In the genomic region with DNA sequence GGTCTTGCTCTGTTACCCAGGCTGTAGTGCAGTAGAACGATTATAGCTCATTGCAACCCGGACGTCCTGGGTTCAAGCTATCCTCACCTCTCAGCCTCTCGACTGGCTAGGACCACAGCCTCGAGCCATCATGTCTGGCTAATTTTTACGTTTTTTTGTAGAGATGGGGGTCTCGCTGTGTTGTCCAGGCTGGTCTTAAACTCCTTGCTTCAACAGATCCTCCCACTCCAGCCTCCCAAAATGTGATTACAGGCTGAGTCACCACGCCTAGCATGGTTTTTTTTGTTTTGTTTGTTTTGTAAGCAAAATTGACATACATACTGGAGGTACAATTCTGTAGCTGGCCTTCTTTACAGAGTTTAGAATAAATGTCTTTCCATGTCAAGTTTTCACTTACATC, we compare ENCODE assay signal across 10 cellular contexts. TPM values are rescaled to one million over a fixed set of nuclear protein-coding genes. Genes with fewer than 3 reads are reported as not detected.
A peak's percentile ranks its signal among the peaks of the same experiment; 100 is the strongest.
DNase-seq lines count a peak whose midpoint lies in the region; ATAC-seq and TF ChIP-seq lines count a peak whose summit lies in the region.
"Had no signal": no experiment of that assay in that cellular context is flagged by ENCODE, and none has a peak within 500 bp of the region (broad histone marks: within the 10 kb centered on the region; RNA-seq: fewer than 3 reads in every experiment).

No MANE protein-coding gene starts in this region.

- no peaks in the 10 kb centered on the region for H3K4me1 ChIP-seq in right cardiac atrium (ENCODE audit: control insufficient read depth, insufficient read depth, low read length)
- H3K4me1 ChIP-seq in upper lobe of right lung: peaks cover 11% of the 10 kb centered on the region
- peaks cover 3% of the 10 kb centered on the region for H3K4me1 ChIP-seq in foreskin keratinocyte

- no peaks in the 10 kb centered on the region for H3K9me3 Mint-ChIP-seq in activated naive CD8-positive, alpha-beta T cell (ENCODE audit: low read depth)
- H3K9me3 Mint-ChIP-seq in memory B cell: no peaks in the 10 kb centered on the region

- peaks cover 29% of the 10 kb centered on the region for H3K4me1 Mint-ChIP-seq in activated naive CD8-positive, alpha-beta T cell (ENCODE audit: low read depth)
- peaks cover 21% of the 10 kb centered on the region for H3K4me1 Mint-ChIP-seq in memory B cell

- no peaks in the 10 kb centered on the region for H3K27me3 Mint-ChIP-seq in activated naive CD8-positive, alpha-beta T cell
- H3K27me3 Mint-ChIP-seq in memory B cell: no peaks in the 10 kb centered on the region

- intact Hi-C loops in right cardiac atrium (cut with DNase I): loop anchor here in 3 of 4 donors (5.0 to 10.0 kb wide), 2 partner anchors 64 to 201 kb away; no protein-coding TSS in a partner anchor
- intact Hi-C loops in cardiac septum (cut with DNase I): loop anchor here (5.0 kb wide), 2 partner anchors 201 to 376 kb away; a partner anchor contains a TSS
- intact Hi-C loops in upper lobe of right lung (cut with DNase I): no loop called here

- peaks cover 24% of the 10 kb centered on the region for H3K36me3 ChIP-seq in upper lobe of right lung

- no peaks in the 10 kb centered on the region for H3K36me3 Mint-ChIP-seq in activated naive CD8-positive, alpha-beta T cell
- H3K36me3 Mint-ChIP-seq in memory B cell: peaks cover 6% of the 10 kb centered on the region

- peak overlapping the region; percentile 100 for H3K4me3 Mint-ChIP-seq in activated naive CD8-positive, alpha-beta T cell
- H3K4me3 Mint-ChIP-seq in memory B cell: peak overlapping the region; percentile 51

- DNase-seq in right cardiac atrium (no peak), cardiac septum (ENCODE audit: low spot score) (no peak), memory B cell (ENCODE audit: low spot score in 2 of 2) (no peak), upper lobe of right lung (no peak), foreskin keratinocyte (no peak), NCI-H146 treated with DMSO at 0.1 percent for 48 hours (lab: John Stamatoyannopoulos, UW; ENCODE audit: unreplicated experiment) (no peak)

- H3K27me3 ChIP-seq in right cardiac atrium (ENCODE audit: control insufficient read depth, insufficient read depth) (no peaks in the 10 kb centered on the region), upper lobe of right lung (no peaks in the 10 kb centered on the region), foreskin keratinocyte (no peaks in the 10 kb centered on the region)

- H3K27ac ChIP-seq in right cardiac atrium (ENCODE audit: low read length) (no peak overlapping the region), upper lobe of right lung (peak overlapping the region; percentile 88), foreskin keratinocyte (no peak overlapping the region)

- ATAC-seq in right cardiac atrium (no peak), memory B cell (ENCODE audit: low read depth) (no peak), upper lobe of right lung (no peak), GM19035 (IDR thresholded peaks at IDR 0.05; ENCODE audit: unreplicated experiment) (no peak), foreskin keratinocyte (no peak)

- no peaks in the 10 kb centered on the region for H3K9me3 ChIP-seq in right cardiac atrium (ENCODE audit: control insufficient read depth, low read length)
- no peaks in the 10 kb centered on the region for H3K9me3 ChIP-seq in upper lobe of right lung

- TF ChIP-seq CTCF in upper lobe of right lung (IDR thresholded peaks at IDR 0.05) (no peak), foreskin keratinocyte (conservative IDR thresholded peaks at IDR 0.05) (no peak)

- 86% methylated on average over 8 of the region's 8 CpGs for WGBS in right cardiac atrium

- H3K4me3 ChIP-seq in right cardiac atrium (ENCODE audit: low read length) (peak overlapping the region; percentile 68), upper lobe of right lung (peak overlapping the region; percentile 84)

- peak overlapping the region; percentile 54 for H3K27ac Mint-ChIP-seq in activated naive CD8-positive, alpha-beta T cell
- H3K27ac Mint-ChIP-seq in memory B cell: peak overlapping the region; percentile 99

RNA-seq across cellular contexts. Expression of a gene that starts 1.0 kb away (rescaled TPM):
- total RNA-seq in right cardiac atrium (100 to 1,000 TPM; 185 to 236 (median 207) TPM), cardiac septum (195 TPM), upper lobe of right lung (110 TPM), foreskin keratinocyte (75.5 and 92.7 TPM in 2 replicates)
- polyA plus RNA-seq in right cardiac atrium (549 TPM), foreskin keratinocyte (214 and 219 TPM in 2 replicates)

RNA-seq across cellular contexts. Expression of a gene that starts 17.7 kb away (rescaled TPM):
- 1 to 10 TPM; 4.6 to 7.3 (median 6.4) TPM for total RNA-seq in right cardiac atrium
- polyA plus RNA-seq in right cardiac atrium: 3.0 TPM
- 2.3 TPM for total RNA-seq in cardiac septum
- total RNA-seq in upper lobe of right lung: 15.9 TPM
- 0.39 and 1.0 TPM in 2 replicates for total RNA-seq in foreskin keratinocyte
- polyA plus RNA-seq in foreskin keratinocyte: 0.16 and 0.18 TPM in 2 replicates

RNA-seq across cellular contexts. Expression of a gene that starts 42.5 kb away (rescaled TPM):
- total RNA-seq in right cardiac atrium (1 to 10 TPM in 1 of 4 donors, under 1 TPM in 1, not detected in 2; 0.93 to 1.3 TPM), cardiac septum (0.46 TPM), upper lobe of right lung (0.41 TPM), foreskin keratinocyte (not detected in 2 replicates)
- polyA plus RNA-seq in right cardiac atrium (2.6 TPM), foreskin keratinocyte (not detected in 2 replicates)
- total RNA-seq: H4, urinary bladder had no signal
